ENCODE assay signal across 1 cellular context in genomic region chr11:536841-537621, GRCh38.
TF ChIP-seq lines count a peak whose summit lies in the region.

LRRC56 (plus strand) TSS chr11:537527; CDS start chr11:540685, 3,158 bp downstream.

TF ChIP-seq in K562, 482 proteins besides CTCF, POLR2A, EP300 and RAD21 (continued from another document and continues in another):
- TF ChIP-seq ZNF592 (IDR thresholded peaks at IDR 0.05) (peak; percentile 82), TARDBP (IDR thresholded peaks at IDR 0.05) (no peak), ZNF253 (CRISPR knock-in tag; conservative IDR thresholded peaks at IDR 0.05) (no peak), ARID2 (IDR thresholded peaks at IDR 0.05) (no peak), CREB3 (tag; conservative IDR thresholded peaks at IDR 0.05; ENCODE audit: low read depth) (no peak), ZNF263 (CRISPR knock-in tag; IDR thresholded peaks at IDR 0.05; ENCODE audit: borderline replicate concordance) (no peak), MLLT1 (IDR thresholded peaks at IDR 0.05) (peak in 1 of 2 experiments; percentile 47; a peak in 1 of 4 replicates), BRF2 (IDR thresholded peaks at IDR 0.05; ENCODE audit: borderline replicate concordance, insufficient read depth, insufficient read length) (no peak), GMEB1 (CRISPR knock-in tag; IDR thresholded peaks at IDR 0.05) (no peak), TEAD4 (IDR thresholded peaks at IDR 0.05; ENCODE audit: low read length) (no peak), TEAD4 (CRISPR knock-in tag; IDR thresholded peaks at IDR 0.05; ENCODE audit: borderline replicate concordance) (no peak), ARHGAP35 (IDR thresholded peaks at IDR 0.05; ENCODE audit: partially characterized antibody) (no peak), FOXO4 (CRISPR knock-in tag; IDR thresholded peaks at IDR 0.05) (no peak), ZBTB7A (IDR thresholded peaks at IDR 0.05; ENCODE audit: borderline replicate concordance, control insufficient read depth, low read depth, low read length) (peak; percentile 20; the same call in 1 of the 2 replicates), ZNF655 (CRISPR knock-in tag; IDR thresholded peaks at IDR 0.05) (no peak), SMC3 (conservative IDR thresholded peaks at IDR 0.05; ENCODE audit: insufficient read depth, low read depth, low read length) (no peak), GTF2F1 (IDR thresholded peaks at IDR 0.05; ENCODE audit: low read depth, low read length) (no peak), ZMIZ1 (IDR thresholded peaks at IDR 0.05; ENCODE audit: low read depth in 2 of 2, low read length in 2 of 2) (no peak), ZNF184 (CRISPR knock-in tag; IDR thresholded peaks at IDR 0.05) (no peak), BCOR (IDR thresholded peaks at IDR 0.05) (no peak), ZNF76 (CRISPR knock-in tag; IDR thresholded peaks at IDR 0.05; ENCODE audit: borderline replicate concordance) (no peak), RREB1 (CRISPR knock-in tag; IDR thresholded peaks at IDR 0.05) (no peak), POLR2H (tag; IDR thresholded peaks at IDR 0.05; ENCODE audit: low read depth) (no peak), GTF2A2 (tag; IDR thresholded peaks at IDR 0.05) (no peak), SMARCB1 (IDR thresholded peaks at IDR 0.05; ENCODE audit: insufficient read length, low read depth) (no peak), TCF15 (CRISPR knock-in tag; IDR thresholded peaks at IDR 0.05) (no peak), DPF2 (IDR thresholded peaks at IDR 0.05) (no peak; the same call in 1 of the 2 replicates), NR3C1 (CRISPR knock-in tag; IDR thresholded peaks at IDR 0.05) (no peak), PHF8 (IDR thresholded peaks at IDR 0.05; ENCODE audit: borderline replicate concordance, low read length) (no peak), ETV1 (tag; conservative IDR thresholded peaks at IDR 0.05; ENCODE audit: low read depth) (peak; percentile 75; the same call in 1 of the 2 replicates), E2F3 (CRISPR knock-in tag; IDR thresholded peaks at IDR 0.05) (no peak), PURB (CRISPR knock-in tag; IDR thresholded peaks at IDR 0.05; ENCODE audit: low read depth) (no peak), HNRNPH1 (optimal IDR thresholded peaks at IDR 0.05; ENCODE audit: low read depth, low read length) (no peak), CHD2 (IDR thresholded peaks at IDR 0.05; ENCODE audit: low read depth, low read length) (0 out of 2 replicates have a peak, but pooled peaks have one; percentile 7), U2AF2 (optimal IDR thresholded peaks at IDR 0.05; ENCODE audit: low read depth, low read length) (no peak), HNRNPLL (IDR thresholded peaks at IDR 0.05; ENCODE audit: low read depth, low read length, poor library complexity, severe bottlenecking) (peak; percentile 45), ZNF24 (IDR thresholded peaks at IDR 0.05) (no peak)
